ENCODE assay signal across 25 cellular contexts in the genomic region with DNA sequence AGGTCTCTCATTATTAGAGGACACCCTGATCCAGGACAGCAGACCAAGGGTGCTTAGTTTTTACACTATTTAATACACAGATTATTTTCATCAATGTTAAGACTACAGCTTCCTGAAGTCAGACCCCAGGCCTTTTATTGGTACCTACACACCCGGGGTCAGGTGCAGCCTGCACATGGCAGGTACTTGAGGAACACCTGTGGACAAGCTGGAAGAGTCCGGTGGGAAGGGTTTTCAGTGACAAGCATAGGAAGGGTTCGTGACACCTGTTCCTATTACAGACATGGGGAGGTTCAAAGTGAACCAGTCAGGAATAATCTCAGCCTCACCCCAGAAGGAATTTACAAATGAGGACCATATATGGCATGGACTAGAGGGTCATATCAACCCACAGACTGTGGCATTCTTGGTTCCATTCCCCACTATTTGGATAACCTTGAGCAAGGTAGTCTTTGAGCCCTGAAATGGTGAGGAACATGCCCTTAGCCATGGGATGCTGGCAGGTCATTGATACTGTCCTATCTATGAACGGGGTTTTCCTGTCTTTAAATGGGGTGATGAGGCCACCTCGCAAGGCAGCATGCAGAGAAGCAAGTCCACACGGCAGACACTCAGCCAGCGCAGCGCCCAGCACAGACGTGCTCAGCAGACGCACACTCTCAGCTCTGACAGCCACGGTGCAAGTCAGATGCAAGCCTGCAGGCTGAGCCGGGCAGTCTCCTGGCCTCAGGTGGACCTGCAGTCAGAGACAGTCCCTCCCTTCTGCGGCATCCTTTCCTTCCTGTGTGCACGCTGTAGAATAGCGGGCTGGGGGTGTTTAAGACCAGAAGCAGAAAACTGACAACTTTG.
"Had no signal": no experiment of that assay in that cellular context is flagged by ENCODE, and none has a peak within 500 bp of the region (broad histone marks: within the 10 kb centered on the region; RNA-seq: fewer than 3 reads in every experiment).

No MANE protein-coding gene starts in this region.

- H3K4me3 Mint-ChIP-seq: activated naive CD4-positive, alpha-beta T cell treated with anti-CD3 and anti-CD28 coated beads, Interleukin-2, amount 10 ng/mL, durations not matched to agents 7 days and 5 days; activated naive CD8-positive, alpha-beta T cell treated with anti-CD3 and anti-CD28 coated beads, Interleukin-2, amount 50 U/mL, for 24 hours; central memory CD8-positive, alpha-beta T cell; neural crest cell; stimulated activated naive CD8-positive, alpha-beta T cell treated with anti-CD3 and anti-CD28 coated beads, Interleukin-15, amount 100 ng/mL, for 72 hours had no signal

- H3K27ac ChIP-seq: brain microvascular endothelial cell, left ventricle myocardium inferior, suprapubic skin, transverse colon, uterus had no signal

- H3K36me3 Mint-ChIP-seq: activated naive CD4-positive, alpha-beta T cell treated with anti-CD3 and anti-CD28 coated beads, Interleukin-2, amount 10 ng/mL, durations not matched to agents 7 days and 5 days had no signal

- DNase-seq: activated CD4-positive, alpha-beta T cell treated with anti-CD3 and anti-CD28 coated beads, Interleukin-2, amount 50 U/mL, for 1 hour; activated CD8-positive, alpha-beta memory T cell treated with anti-CD3 and anti-CD28 coated beads for 24 hours; activated CD8-positive, alpha-beta memory T cell treated with anti-CD3 and anti-CD28 coated beads, Interleukin-2, amount 50 U/mL, for 48 hours; activated effector memory CD4-positive, alpha-beta T cell treated with Interleukin-2 at 50 U/mL for 16 hours; activated naive CD4-positive, alpha-beta T cell treated with anti-CD3 and anti-CD28 coated beads, Interleukin-2, amount 10 ng/mL, durations not matched to agents 7 days and 5 days; activated naive CD8-positive, alpha-beta T cell treated with anti-CD3 and anti-CD28 coated beads, Interleukin-2, amount 50 U/mL, for 24 hours; activated T-cell treated with anti-CD3 and anti-CD28 coated beads, Interleukin-2, amount 50 U/mL, for 48 hours; anterior cingulate cortex; brain microvascular endothelial cell; cortex of kidney; erythroblast; foreskin melanocyte; glutamatergic neuron; hypothalamus; kidney glomerular epithelial cell; left ventricle myocardium inferior; mammary epithelial cell; stimulated activated naive CD8-positive, alpha-beta T cell treated with anti-CD3 and anti-CD28 coated beads, Interleukin-15, amount 100 ng/mL, for 72 hours; T-helper 9 cell; transverse colon; uterus had no signal

- H3K4me1 ChIP-seq: left ventricle myocardium inferior, suprapubic skin, transverse colon, uterus had no signal

- H3K27me3 ChIP-seq: brain microvascular endothelial cell, uterus had no signal

- H3K4me3 ChIP-seq: suprapubic skin, transverse colon, uterus had no signal

- H3K4me1 Mint-ChIP-seq: activated naive CD4-positive, alpha-beta T cell treated with anti-CD3 and anti-CD28 coated beads, Interleukin-2, amount 10 ng/mL, durations not matched to agents 7 days and 5 days; activated naive CD8-positive, alpha-beta T cell treated with anti-CD3 and anti-CD28 coated beads, Interleukin-2, amount 50 U/mL, for 24 hours; central memory CD8-positive, alpha-beta T cell; stimulated activated naive CD8-positive, alpha-beta T cell treated with anti-CD3 and anti-CD28 coated beads, Interleukin-15, amount 100 ng/mL, for 72 hours had no signal

- H3K9me3 Mint-ChIP-seq: activated naive CD4-positive, alpha-beta T cell treated with anti-CD3 and anti-CD28 coated beads, Interleukin-2, amount 10 ng/mL, durations not matched to agents 7 days and 5 days; activated naive CD8-positive, alpha-beta T cell treated with anti-CD3 and anti-CD28 coated beads, Interleukin-2, amount 50 U/mL, for 24 hours; central memory CD8-positive, alpha-beta T cell; stimulated activated naive CD8-positive, alpha-beta T cell treated with anti-CD3 and anti-CD28 coated beads, Interleukin-15, amount 100 ng/mL, for 72 hours had no signal

- H3K36me3 ChIP-seq: brain microvascular endothelial cell, left ventricle myocardium inferior, suprapubic skin, transverse colon, uterus had no signal

- H3K9me3 ChIP-seq: suprapubic skin, transverse colon, uterus had no signal

- H3K27ac Mint-ChIP-seq: activated naive CD4-positive, alpha-beta T cell treated with anti-CD3 and anti-CD28 coated beads, Interleukin-2, amount 10 ng/mL, durations not matched to agents 7 days and 5 days; activated naive CD8-positive, alpha-beta T cell treated with anti-CD3 and anti-CD28 coated beads, Interleukin-2, amount 50 U/mL, for 24 hours; progenitor cell of endocrine pancreas; stimulated activated naive CD8-positive, alpha-beta T cell treated with anti-CD3 and anti-CD28 coated beads, Interleukin-15, amount 100 ng/mL, for 72 hours had no signal
